ENCODE assay signal across 1 cellular context in genomic region chr2:178153878-178154277, GRCh38. TPM values are rescaled to one million over a fixed set of nuclear protein-coding genes. Genes with fewer than 3 reads are reported as not detected.
"Had no signal": no experiment of that assay in that cellular context is flagged by ENCODE, and none has a peak within 500 bp of the region (broad histone marks: within the 10 kb centered on the region; RNA-seq: fewer than 3 reads in every experiment).

No MANE protein-coding gene starts in this region.

RNA-seq across cellular contexts. Expression of gene OSBPL6, which starts 40.4 kb away (rescaled TPM):
- total RNA-seq: natural killer cell had no signal
